In the genomic region with DNA sequence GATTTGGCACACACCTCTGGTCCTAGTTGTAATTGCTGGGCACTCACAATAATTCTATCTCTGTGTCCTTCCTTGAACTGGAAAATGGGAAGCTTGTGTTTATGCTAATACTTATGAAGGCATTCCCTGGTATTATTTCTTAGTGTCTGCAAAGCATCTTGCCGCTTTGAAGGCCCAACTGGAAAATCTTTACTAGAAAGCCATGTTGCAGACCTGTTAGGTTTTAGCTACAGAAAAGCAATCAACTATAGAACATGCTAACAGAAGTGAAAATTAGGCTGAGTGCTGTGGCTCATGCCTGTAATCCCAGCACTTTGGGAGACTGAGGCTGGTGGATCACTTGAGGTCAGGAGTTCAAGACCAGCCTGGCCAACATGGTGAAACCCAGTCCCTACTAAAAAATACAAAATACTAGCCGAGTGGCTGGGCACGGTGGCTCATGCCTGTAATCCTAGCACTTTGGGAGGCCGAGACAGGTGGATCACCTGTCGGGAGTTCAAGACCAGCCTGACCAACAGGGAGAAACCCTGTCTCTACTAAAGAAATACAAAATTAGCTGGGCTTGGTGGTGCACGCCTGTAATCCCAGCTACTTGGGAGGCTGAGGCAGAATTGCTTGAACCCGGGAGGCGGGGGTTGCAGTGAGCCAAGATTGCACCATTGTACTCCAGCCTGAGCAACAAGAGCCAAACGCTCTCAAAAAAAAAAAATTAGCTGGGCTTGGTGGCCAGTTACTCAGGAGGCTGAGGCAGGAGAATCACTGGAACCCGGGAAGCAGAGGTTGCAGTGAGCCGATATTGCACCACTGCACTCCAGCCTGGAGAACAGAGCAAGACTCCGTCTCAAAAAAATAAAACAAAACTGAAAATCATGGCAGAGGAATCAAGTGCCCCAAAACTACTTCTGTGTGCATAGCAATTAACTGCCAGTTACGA, we compare ENCODE assay signal across 6 cellular contexts. TPM values are rescaled to one million over a fixed set of nuclear protein-coding genes. Genes with fewer than 3 reads are reported as not detected.
DNase-seq lines count a peak whose midpoint lies in the region; ATAC-seq and TF ChIP-seq lines count a peak whose summit lies in the region.
"Not testable (repeated sequence)": the region's sequence is repeated elsewhere in the genome, so short reads cannot be mapped to it uniquely, and the experiment has no call there.

No MANE protein-coding gene starts in this region.

- peak; percentile 52 for DNase-seq in NAMALWA (ENCODE audit: low spot score)
- DNase-seq in activated CD4-positive, alpha-beta T cell treated with anti-CD3 and anti-CD28 coated beads for 36 hours; activated naive CD8-positive, alpha-beta T cell treated with anti-CD3 and anti-CD28 coated beads, Interleukin-2, amount 50 U/mL, for 24 hours; stimulated activated naive CD8-positive, alpha-beta T cell treated with anti-CD3 and anti-CD28 coated beads, Interleukin-15, amount 100 ng/mL, for 72 hours: not testable (repeated sequence)

- not testable (repeated sequence) for ATAC-seq in activated CD4-positive, alpha-beta T cell treated with anti-CD3 and anti-CD28 coated beads for 36 hours; activated naive CD8-positive, alpha-beta T cell treated with anti-CD3 and anti-CD28 coated beads, Interleukin-2, amount 50 U/mL, for 24 hours; stimulated activated naive CD8-positive, alpha-beta T cell treated with anti-CD3 and anti-CD28 coated beads, Interleukin-15, amount 100 ng/mL, for 72 hours

- not testable (repeated sequence) for TF ChIP-seq CTCF in DOHH2 (IDR thresholded peaks at IDR 0.05; ENCODE audit: low read depth, low read length, poor library complexity, severe bottlenecking)

- H3F3A ChIP-seq in DOHH2 (ENCODE audit: control insufficient read depth, insufficient read depth): peaks cover 75% of the 10 kb centered on the region

- CTCF ChIA-PET in activated CD4-positive, alpha-beta T cell treated with anti-CD3 and anti-CD28 coated beads for 36 hours (lab: Charles Lee): interaction anchor here (0.7 to 2.2 kb wide), 3 partner anchors 10 to 18 kb away, joined by 3 to 6 read pairs (median 4); no protein-coding TSS in a partner anchor

- H3K27me3 Mint-ChIP-seq in activated CD4-positive, alpha-beta T cell treated with anti-CD3 and anti-CD28 coated beads for 36 hours; activated naive CD8-positive, alpha-beta T cell treated with anti-CD3 and anti-CD28 coated beads, Interleukin-2, amount 50 U/mL, for 24 hours; stimulated activated naive CD8-positive, alpha-beta T cell treated with anti-CD3 and anti-CD28 coated beads, Interleukin-15, amount 100 ng/mL, for 72 hours: not testable (repeated sequence)

- peaks cover 53% of the 10 kb centered on the region for H3K4me1 Mint-ChIP-seq in activated CD4-positive, alpha-beta T cell treated with anti-CD3 and anti-CD28 coated beads for 36 hours
- peaks cover 65% of the 10 kb centered on the region for H3K4me1 Mint-ChIP-seq in activated naive CD8-positive, alpha-beta T cell treated with anti-CD3 and anti-CD28 coated beads, Interleukin-2, amount 50 U/mL, for 24 hours
- H3K4me1 Mint-ChIP-seq in stimulated activated naive CD8-positive, alpha-beta T cell treated with anti-CD3 and anti-CD28 coated beads, Interleukin-15, amount 100 ng/mL, for 72 hours: peaks cover 71% of the 10 kb centered on the region

- 97 to 100% methylated on average over 10 to 11 of the region's 13 CpGs for WGBS in mesodermal cell (ENCODE audit: insufficient coverage in 2 of 2), 2 experiments

- H3K4me2 ChIP-seq in DOHH2 (ENCODE audit: low read length): peak overlapping the region; percentile 66

- H4K20me1 ChIP-seq in DOHH2 (ENCODE audit: control insufficient read depth, insufficient read depth, low read depth, low read length): peaks cover 28% of the 10 kb centered on the region

- H3K9me3 ChIP-seq in DOHH2 (ENCODE audit: control insufficient read depth, insufficient read depth, low read length); mesodermal cell (ENCODE audit: control insufficient read depth, low read length): not testable (repeated sequence)

- H3K36me3 Mint-ChIP-seq in activated CD4-positive, alpha-beta T cell treated with anti-CD3 and anti-CD28 coated beads for 36 hours (ENCODE audit: low read depth): peaks cover 80% of the 10 kb centered on the region
- H3K36me3 Mint-ChIP-seq in activated naive CD8-positive, alpha-beta T cell treated with anti-CD3 and anti-CD28 coated beads, Interleukin-2, amount 50 U/mL, for 24 hours (ENCODE audit: low read depth): peaks cover 70% of the 10 kb centered on the region

- H3K79me2 ChIP-seq in DOHH2 (ENCODE audit: control insufficient read depth, low read length): peaks cover 95% of the 10 kb centered on the region

- peak overlapping the region; percentile 32 for H3K4me3 Mint-ChIP-seq in activated CD4-positive, alpha-beta T cell treated with anti-CD3 and anti-CD28 coated beads for 36 hours
- peak overlapping the region; percentile 98 for H3K4me3 Mint-ChIP-seq in activated naive CD8-positive, alpha-beta T cell treated with anti-CD3 and anti-CD28 coated beads, Interleukin-2, amount 50 U/mL, for 24 hours
- peak overlapping the region; percentile 19 to 26 for H3K4me3 Mint-ChIP-seq in stimulated activated naive CD8-positive, alpha-beta T cell treated with anti-CD3 and anti-CD28 coated beads, Interleukin-15, amount 100 ng/mL, for 72 hours

- H3K27ac Mint-ChIP-seq in activated CD4-positive, alpha-beta T cell treated with anti-CD3 and anti-CD28 coated beads for 36 hours: peak overlapping the region; percentile 96
- peak overlapping the region; percentile 98 for H3K27ac Mint-ChIP-seq in activated naive CD8-positive, alpha-beta T cell treated with anti-CD3 and anti-CD28 coated beads, Interleukin-2, amount 50 U/mL, for 24 hours
- peak overlapping the region in 1 of 2 donors; percentile 71 for H3K27ac Mint-ChIP-seq in stimulated activated naive CD8-positive, alpha-beta T cell treated with anti-CD3 and anti-CD28 coated beads, Interleukin-15, amount 100 ng/mL, for 72 hours

- peak overlapping the region; percentile 89; the same call in 1 of the 2 replicates for H3K4me3 ChIP-seq in DOHH2 (ENCODE audit: low read length)
- H3K4me3 ChIP-seq in mesodermal cell (ENCODE audit: extremely low read depth, insufficient read depth, low read length, poor library complexity, severe bottlenecking): not testable (repeated sequence)

- H3K4me1 ChIP-seq in DOHH2 (ENCODE audit: control insufficient read depth, low read length): peaks cover 68% of the 10 kb centered on the region
- peaks cover 11% of the 10 kb centered on the region for H3K4me1 ChIP-seq in mesodermal cell (ENCODE audit: control insufficient read depth, insufficient read depth, low read length, poor library complexity, severe bottlenecking)

- intact Hi-C loops in activated CD4-positive, alpha-beta T cell treated with anti-CD3 and anti-CD28 coated beads for 36 hours (cut with DNase I, micrococcal nuclease): loop anchor here (10.0 kb wide), 3 partner anchors 467 to 1957 kb away; partner anchors contain the start of genes NAT9 (in 1 of the 2) and UBALD2 (in 1 of the 2)

- H3K9me3 Mint-ChIP-seq in activated CD4-positive, alpha-beta T cell treated with anti-CD3 and anti-CD28 coated beads for 36 hours (ENCODE audit: low read depth); activated naive CD8-positive, alpha-beta T cell treated with anti-CD3 and anti-CD28 coated beads, Interleukin-2, amount 50 U/mL, for 24 hours; stimulated activated naive CD8-positive, alpha-beta T cell treated with anti-CD3 and anti-CD28 coated beads, Interleukin-15, amount 100 ng/mL, for 72 hours: not testable (repeated sequence)

- H3K36me3 ChIP-seq in DOHH2 (ENCODE audit: control insufficient read depth, low read length) (peaks cover 92% of the 10 kb centered on the region), mesodermal cell (ENCODE audit: control insufficient read depth, insufficient read depth, low read length) (peaks cover 63% of the 10 kb centered on the region)

- POLR2A ChIA-PET in activated CD4-positive, alpha-beta T cell treated with anti-CD3 and anti-CD28 coated beads for 36 hours (lab: Charles Lee): interaction anchor here (0.6 to 1.2 kb wide), 6 partner anchors 14 to 1103 kb away, joined by 3 to 5 read pairs (median 3); no protein-coding TSS in a partner anchor

- not testable (repeated sequence) for H3K27me3 ChIP-seq in DOHH2 (ENCODE audit: control insufficient read depth, low read length)

- not testable (repeated sequence) for H3K9me2 ChIP-seq in DOHH2 (replicated peaks; ENCODE audit: control insufficient read depth, low read length)

- H3K27ac ChIP-seq in DOHH2 (ENCODE audit: low read depth, low read length) (peak overlapping the region; percentile 30), mesodermal cell (ENCODE audit: low read depth, low read length, severe bottlenecking) (peak overlapping the region; percentile 8)

RNA-seq across cellular contexts. Expression of gene SRSF2, which starts 5.1 kb away (rescaled TPM):
- total RNA-seq in activated CD4-positive, alpha-beta T cell treated with anti-CD3 and anti-CD28 coated beads for 36 hours: 100 to 1,000 TPM; 335 to 340 TPM
- polyA plus RNA-seq in mesodermal cell (2013, experiment 1 of 2): 140 TPM
- 142 TPM for polyA plus RNA-seq in mesodermal cell (2013, experiment 2 of 2)

RNA-seq across cellular contexts. Expression of gene METTL23, which starts 5.4 kb away (rescaled TPM):
- 10 to 100 TPM; 18.9 to 25.3 TPM for total RNA-seq in activated CD4-positive, alpha-beta T cell treated with anti-CD3 and anti-CD28 coated beads for 36 hours
- polyA plus RNA-seq in mesodermal cell (2013, experiment 1 of 2): 33.0 TPM
- 28.1 TPM for polyA plus RNA-seq in mesodermal cell (2013, experiment 2 of 2)

RNA-seq across cellular contexts. Expression of gene JMJD6, which starts 5.7 kb away (rescaled TPM):
- total RNA-seq in activated CD4-positive, alpha-beta T cell treated with anti-CD3 and anti-CD28 coated beads for 36 hours: 10 to 100 TPM; 51.3 to 65.5 TPM
- polyA plus RNA-seq in mesodermal cell (2013, experiment 1 of 2): 26.7 TPM
- polyA plus RNA-seq in mesodermal cell (2013, experiment 2 of 2): 19.3 TPM

RNA-seq across cellular contexts. Expression of gene MFSD11, which starts 5.9 kb away (rescaled TPM):
- 10 to 100 TPM; 10.3 to 15.1 TPM for total RNA-seq in activated CD4-positive, alpha-beta T cell treated with anti-CD3 and anti-CD28 coated beads for 36 hours
- polyA plus RNA-seq in mesodermal cell (2013, experiment 1 of 2): 21.6 TPM
- polyA plus RNA-seq in mesodermal cell (2013, experiment 2 of 2): 25.1 TPM

RNA-seq across cellular contexts. Expression of gene MXRA7, which starts 21.3 kb away (rescaled TPM):
- total RNA-seq in activated CD4-positive, alpha-beta T cell treated with anti-CD3 and anti-CD28 coated beads for 36 hours: 10 to 100 TPM; 18.4 to 20.2 TPM
- polyA plus RNA-seq in mesodermal cell (2013, experiment 1 of 2): 84.9 TPM
- polyA plus RNA-seq in mesodermal cell (2013, experiment 2 of 2): 83.0 TPM

Comparison
In these comparisons a context has a peak if more than half of its experiments do, and no peak if none do; other contexts are left out.
1. H3K4me3 Mint-ChIP-seq: peak in every context shown above with its lines; median percentile 98 in activated naive CD8-positive, alpha-beta T cell treated with anti-CD3 and anti-CD28 coated beads, Interleukin-2, amount 50 U/mL, for 24 hours; 32 in activated CD4-positive, alpha-beta T cell treated with anti-CD3 and anti-CD28 coated beads for 36 hours; 22 in stimulated activated naive CD8-positive, alpha-beta T cell treated with anti-CD3 and anti-CD28 coated beads, Interleukin-15, amount 100 ng/mL, for 72 hours.